7 cellular contexts compared by ENCODE assay signal in genomic region chr7:24361001-24361400, GRCh38.
"Had no signal": no experiment of that assay in that cellular context is flagged by ENCODE, and none has a peak within 500 bp of the region (broad histone marks: within the 10 kb centered on the region; RNA-seq: fewer than 3 reads in every experiment).

No MANE protein-coding gene starts in this region.

- ATAC-seq: HepG2, K562 had no signal

- H3K27me3 Mint-ChIP-seq: IgD-negative memory B cell had no signal

- H3K27ac Mint-ChIP-seq: IgD-negative memory B cell had no signal

- DNase-seq: IMR-90, KBM-7, KG1 had no signal

- H3K27ac ChIP-seq: HL-60 had no signal

- H3K4me3 Mint-ChIP-seq: IgD-negative memory B cell had no signal

- H3K4me3 ChIP-seq: K562 had no signal

- H3K36me3 Mint-ChIP-seq: IgD-negative memory B cell had no signal
